ENCODE assay signal across 18 cellular contexts in genomic region chr20:1935696-1936366, GRCh38. TPM values are rescaled to one million over a fixed set of nuclear protein-coding genes. Genes with fewer than 3 reads are reported as not detected.
A peak's percentile ranks its signal among the peaks of the same experiment; 100 is the strongest.
DNase-seq lines count a peak whose midpoint lies in the region; ATAC-seq, FAIRE-seq and TF ChIP-seq lines count a peak whose summit lies in the region.
"Had no signal": no experiment of that assay in that cellular context is flagged by ENCODE, and none has a peak within 500 bp of the region (broad histone marks: within the 10 kb centered on the region; RNA-seq: fewer than 3 reads in every experiment).

No MANE protein-coding gene starts in this region.

- intact Hi-C loops in sigmoid colon (cut with DNase I): loop anchor here (2.0 to 5.0 kb wide), 2 partner anchors 41 to 134 kb away; partner anchors contain the start of gene SIRPA

- peaks cover 6% of the 10 kb centered on the region for H3K36me3 ChIP-seq in bronchial epithelial cell (ENCODE audit: control insufficient read depth, insufficient read depth, low read length)
- peaks cover 0 to 21% (median 8%) of the 10 kb centered on the region in 4 donors for H3K36me3 ChIP-seq in sigmoid colon
- peaks cover 18% of the 10 kb centered on the region for H3K36me3 ChIP-seq in MG63

- ATAC-seq in HG03439 (IDR thresholded peaks at IDR 0.05; ENCODE audit: unreplicated experiment) (no peak), HG02571 (IDR thresholded peaks at IDR 0.05; ENCODE audit: unreplicated experiment) (no peak)
- ATAC-seq: effector memory CD8-positive, alpha-beta T cell had no signal

- TF ChIP-seq EP300 in sigmoid colon (IDR thresholded peaks at IDR 0.05): no peak

- H3K27me3 ChIP-seq in bronchial epithelial cell (ENCODE audit: control insufficient read depth, insufficient read depth, low read length) (no peaks in the 10 kb centered on the region), sigmoid colon (no peaks in the 10 kb centered on the region), MG63 (no peaks in the 10 kb centered on the region)
- H3K27me3 ChIP-seq: tibial artery had no signal

- H3K9me3 ChIP-seq in sigmoid colon (no peaks in the 10 kb centered on the region), MG63 (no peaks in the 10 kb centered on the region)
- H3K9me3 ChIP-seq: tibial artery had no signal

- no peak for TF ChIP-seq POLR2A in sigmoid colon (IDR thresholded peaks at IDR 0.05)

- peak; percentile 72 for FAIRE-seq in bronchial epithelial cell (lab: Jason Lieb, UNC)

- H3K4me1 ChIP-seq in sigmoid colon: peaks cover 0 to 37% (median 30%) of the 10 kb centered on the region in 4 donors

- DNase-seq in NCI-H1105 treated with DMSO at 0.1 percent for 48 hours (lab: John Stamatoyannopoulos, UW): peak; percentile 37
- DNase-seq in bronchial epithelial cell (ENCODE audit: low read depth): no peak
- peak in 49 of 51 donors; percentile 13 to 90 (median 73) for DNase-seq in hypothalamus (lab: John Stamatoyannopoulos, UW)
- peak; percentile 80 for DNase-seq in sigmoid colon
- no peak for DNase-seq in MG63
- no peak for DNase-seq in GF-D8 (lab: John Stamatoyannopoulos, UW)
- DNase-seq: activated CD4-positive, alpha-beta T cell treated with anti-CD3 and anti-CD28 coated beads, Interleukin-2, amount 10 ng/mL, durations not matched to agents 7 days and 5 days; activated naive CD4-positive, alpha-beta T cell treated with anti-CD3 and anti-CD28 coated beads, Interleukin-2, amount 10 ng/mL, durations not matched to agents 7 days and 5 days; CD4-positive, CD25-positive, alpha-beta regulatory T cell; effector memory CD8-positive, alpha-beta T cell; HCEC 1CT; MM.1S; NCI-H774; nephron progenitor cell; stimulated activated CD4-positive, alpha-beta T cell treated with anti-CD3 and anti-CD28 coated beads, Interleukin-4, amount 100 ng/mL, for 1 hour; tibial artery had no signal

- 21 to 70% methylated on average over 15 of the region's 15 CpGs for WGBS in sigmoid colon, 2 donors

- no peak for TF ChIP-seq CTCF in bronchial epithelial cell (IDR thresholded peaks at IDR 0.05; ENCODE audit: insufficient read depth, low read length, severe bottlenecking)
- no peak for TF ChIP-seq CTCF in sigmoid colon (IDR thresholded peaks at IDR 0.05)

- H3K27ac ChIP-seq in sigmoid colon: peak overlapping the region; percentile 60 to 79 (median 64)

- H3K4me3 ChIP-seq in bronchial epithelial cell (ENCODE audit: low read depth, low read length) (no peak overlapping the region), sigmoid colon (no peak overlapping the region), MG63 (no peak overlapping the region)
- H3K4me3 ChIP-seq: tibial artery had no signal

RNA-seq across cellular contexts. Expression of gene SIRPA, which starts 40.6 kb away (rescaled TPM):
- total RNA-seq in bronchial epithelial cell (5.0 and 6.8 TPM in 2 replicates), sigmoid colon (10 to 100 TPM; 16.3 to 25.5 (median 21.5) TPM)
- polyA plus RNA-seq in sigmoid colon: 10 to 100 TPM in 2 of 3 donors, 1 to 10 TPM in 1; 8.4 to 14.3 (median 12.5) TPM
- total RNA-seq in MG63 (2014; rRNA removed; shearing (Covaris generic); ENCODE audit: low replicate concordance): 37.7 and 38.1 TPM in 2 replicates
- total RNA-seq: activated CD4-positive, alpha-beta T cell treated with anti-CD3 and anti-CD28 coated beads, Interleukin-2, amount 10 ng/mL, durations not matched to agents 7 days and 5 days; CD4-positive, CD25-positive, alpha-beta regulatory T cell had no signal
- polyA plus RNA-seq: CD4-positive, CD25-positive, alpha-beta regulatory T cell had no signal

RNA-seq across cellular contexts. Expression of gene PDYN, which starts 58.0 kb away (rescaled TPM):
- not detected in 2 replicates for total RNA-seq in bronchial epithelial cell
- not detected for total RNA-seq in sigmoid colon
- not detected for polyA plus RNA-seq in sigmoid colon
- not detected in 2 replicates for total RNA-seq in MG63 (2014; rRNA removed; shearing (Covaris generic); ENCODE audit: low replicate concordance)
- total RNA-seq: activated CD4-positive, alpha-beta T cell treated with anti-CD3 and anti-CD28 coated beads, Interleukin-2, amount 10 ng/mL, durations not matched to agents 7 days and 5 days; CD4-positive, CD25-positive, alpha-beta regulatory T cell had no signal
- polyA plus RNA-seq: CD4-positive, CD25-positive, alpha-beta regulatory T cell had no signal

Comparison
In these comparisons a context has a peak if more than half of its experiments do, and no peak if none do; other contexts are left out.
1. DNase-seq: peak in NCI-H1105 treated with DMSO at 0.1 percent for 48 hours (single experiment), hypothalamus (49 of 51) and sigmoid colon (single experiment); none in bronchial epithelial cell (single experiment), MG63 (single experiment) and GF-D8 (single experiment).